In the genomic region with DNA sequence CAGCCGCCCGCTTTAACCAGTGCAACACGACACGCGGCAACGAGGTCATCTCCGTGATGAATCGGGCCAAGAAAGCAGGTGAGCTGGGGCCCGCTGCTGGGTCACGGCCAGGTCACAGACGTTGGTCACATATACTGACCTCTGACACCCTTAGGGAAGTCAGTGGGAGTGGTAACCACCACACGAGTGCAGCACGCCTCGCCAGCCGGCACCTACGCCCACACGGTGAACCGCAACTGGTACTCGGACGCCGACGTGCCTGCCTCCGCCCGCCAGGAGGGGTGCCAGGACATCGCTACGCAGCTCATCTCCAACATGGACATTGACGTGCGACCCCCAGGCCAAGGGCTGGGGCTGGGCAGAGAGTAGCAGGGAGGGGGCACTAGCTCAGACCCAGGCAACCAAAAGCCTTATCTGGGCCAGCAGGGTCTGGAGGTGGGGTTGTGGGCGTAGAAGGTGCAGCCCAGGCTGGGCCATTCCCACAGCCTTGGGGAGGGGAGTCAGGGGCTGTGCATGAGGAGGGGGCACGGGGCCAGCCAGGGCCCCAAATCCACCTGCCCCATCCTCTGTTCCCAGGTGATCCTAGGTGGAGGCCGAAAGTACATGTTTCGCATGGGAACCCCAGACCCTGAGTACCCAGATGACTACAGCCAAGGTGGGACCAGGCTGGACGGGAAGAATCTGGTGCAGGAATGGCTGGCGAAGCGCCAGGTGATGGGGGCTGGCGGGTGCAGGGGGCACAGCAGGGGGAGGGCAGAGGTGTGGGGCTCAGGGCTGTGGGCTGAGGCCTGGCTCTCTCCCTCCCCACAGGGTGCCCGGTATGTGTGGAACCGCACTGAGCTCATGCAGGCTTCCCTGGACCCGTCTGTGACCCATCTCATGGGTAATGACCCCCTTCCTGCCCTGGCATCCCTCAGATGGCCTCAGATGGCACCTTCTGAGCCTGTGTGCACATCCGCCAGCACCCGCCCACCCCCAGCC, we compare ENCODE assay signal across 13 cellular contexts. TPM values are rescaled to one million over a fixed set of nuclear protein-coding genes. Genes with fewer than 3 reads are reported as not detected.
"Had no signal": no experiment of that assay in that cellular context is flagged by ENCODE, and none has a peak within 500 bp of the region (broad histone marks: within the 10 kb centered on the region; RNA-seq: fewer than 3 reads in every experiment).

No MANE protein-coding gene starts in this region.

RNA-seq across cellular contexts. Expression of a gene that starts 1.3 kb away (rescaled TPM):
- total RNA-seq: activated CD4-positive, alpha-beta memory T cell treated with anti-CD3 and anti-CD28 coated beads, Interleukin-2, amount 10 ng/mL, durations not matched to agents 7 days and 5 days; activated CD4-positive, alpha-beta T cell treated with anti-CD3 and anti-CD28 coated beads, Interleukin-2, amount 10 ng/mL, durations not matched to agents 7 days and 5 days; activated naive CD8-positive, alpha-beta T cell treated with anti-CD3 and anti-CD28 coated beads, Interleukin-2, amount 10 ng/mL, durations not matched to agents 7 days and 5 days; activated T-cell treated with anti-CD3 and anti-CD28 coated beads, Interleukin-2, amount 50 U/mL, for 72 hours; ascending aorta; breast epithelium; cardiac muscle cell; cerebellum; dermis blood vessel endothelial cell; esophagus squamous epithelium; fibroblast of lung; fibroblast of villous mesenchyme had no signal

RNA-seq across cellular contexts. Expression of a gene that starts 26.7 kb away (rescaled TPM):
- total RNA-seq: activated CD4-positive, alpha-beta memory T cell treated with anti-CD3 and anti-CD28 coated beads, Interleukin-2, amount 10 ng/mL, durations not matched to agents 7 days and 5 days; activated CD4-positive, alpha-beta T cell treated with anti-CD3 and anti-CD28 coated beads, Interleukin-2, amount 10 ng/mL, durations not matched to agents 7 days and 5 days; activated naive CD4-positive, alpha-beta T cell treated with anti-CD3 and anti-CD28 coated beads, Interleukin-2, amount 50 U/mL, for 72 hours; activated naive CD8-positive, alpha-beta T cell treated with anti-CD3 and anti-CD28 coated beads, Interleukin-2, amount 10 ng/mL, durations not matched to agents 7 days and 5 days; activated T-cell treated with anti-CD3 and anti-CD28 coated beads, Interleukin-2, amount 50 U/mL, for 72 hours; ascending aorta; breast epithelium; cardiac muscle cell; cerebellum; dermis blood vessel endothelial cell; esophagus squamous epithelium; fibroblast of lung; fibroblast of villous mesenchyme had no signal
